Comparison of ENCODE assay signal across 1 cellular context in the genomic region with DNA sequence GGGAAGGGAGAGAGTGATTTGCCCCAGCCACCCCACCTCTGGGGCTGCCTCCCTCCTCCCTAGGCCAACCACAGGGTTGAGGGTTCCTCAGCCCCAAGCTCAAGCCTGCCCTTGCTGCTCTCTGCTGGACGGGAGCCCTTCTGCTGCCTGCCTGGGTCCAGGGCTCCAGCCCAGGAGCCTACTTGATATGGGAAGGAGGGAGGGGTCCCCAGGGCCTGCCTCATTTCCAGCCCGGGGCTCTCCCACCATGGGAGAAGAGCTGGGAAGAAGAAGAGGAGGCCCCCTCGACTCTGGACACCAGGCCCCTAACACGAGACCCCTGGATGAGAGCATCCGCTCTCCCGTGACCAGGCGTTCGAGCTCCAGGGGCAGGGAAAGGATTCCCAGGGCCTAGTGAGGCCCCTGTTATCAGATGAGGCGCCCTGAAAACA.
TF ChIP-seq lines count a peak whose summit lies in the region.

No MANE protein-coding gene starts in this region.

TF ChIP-seq in HepG2, 621 proteins besides CTCF, POLR2A, EP300 and RAD21 (continues in another document):
- TF ChIP-seq ZNF326 (CRISPR knock-in tag; IDR thresholded peaks at IDR 0.05; ENCODE audit: borderline replicate concordance) (no peak), ZNF816 (CRISPR knock-in tag; IDR thresholded peaks at IDR 0.05; ENCODE audit: borderline replicate concordance) (no peak), JUN (CRISPR knock-in tag; IDR thresholded peaks at IDR 0.05) (no peak), ZNF138 (CRISPR knock-in tag; IDR thresholded peaks at IDR 0.05; ENCODE audit: low read depth) (no peak), FLYWCH1 (CRISPR knock-in tag; IDR thresholded peaks at IDR 0.05) (no peak), NFKBIZ (CRISPR knock-in tag; IDR thresholded peaks at IDR 0.05) (no peak), IKZF1 (IDR thresholded peaks at IDR 0.05) (no peak), ZNF891 (CRISPR knock-in tag; IDR thresholded peaks at IDR 0.05) (0 out of 2 replicates have a peak, but pooled peaks have one; percentile 9), ZNF577 (CRISPR knock-in tag; IDR thresholded peaks at IDR 0.05; ENCODE audit: borderline replicate concordance, low read depth) (no peak), NAIF1 (CRISPR knock-in tag; IDR thresholded peaks at IDR 0.05; ENCODE audit: borderline replicate concordance) (no peak), GATAD1 (CRISPR knock-in tag; IDR thresholded peaks at IDR 0.05) (no peak), POLR2G (IDR thresholded peaks at IDR 0.05; ENCODE audit: low read depth, low read length) (no peak), ZNF282 (IDR thresholded peaks at IDR 0.05; ENCODE audit: partially characterized antibody) (no peak), CEBPG (CRISPR knock-in tag; IDR thresholded peaks at IDR 0.05) (no peak), SP4 (CRISPR knock-in tag; IDR thresholded peaks at IDR 0.05) (0 out of 2 replicates have a peak, but pooled peaks have one; percentile 27), FOSL2 (CRISPR knock-in tag; IDR thresholded peaks at IDR 0.05) (no peak), TAF1 (CRISPR knock-in tag; IDR thresholded peaks at IDR 0.05) (0 out of 2 replicates have a peak, but pooled peaks have one; percentile 11), CBX2 (IDR thresholded peaks at IDR 0.05; ENCODE audit: low read depth, low read length) (no peak), CBX2 (CRISPR knock-in tag; IDR thresholded peaks at IDR 0.05; ENCODE audit: low read depth) (no peak), TSC22D2 (CRISPR knock-in tag; IDR thresholded peaks at IDR 0.05; ENCODE audit: borderline replicate concordance) (no peak), ZNF746 (CRISPR knock-in tag; IDR thresholded peaks at IDR 0.05) (no peak), ZNF274 (CRISPR knock-in tag; IDR thresholded peaks at IDR 0.05) (0 out of 2 replicates have a peak, but pooled peaks have one; percentile 22), ZNF567 (CRISPR knock-in tag; IDR thresholded peaks at IDR 0.05; ENCODE audit: borderline replicate concordance) (no peak), U2AF1 (optimal IDR thresholded peaks at IDR 0.05; ENCODE audit: low read depth, low read length) (no peak), MED1 (CRISPR knock-in tag; IDR thresholded peaks at IDR 0.05) (no peak), ZNF446 (CRISPR knock-in tag; IDR thresholded peaks at IDR 0.05) (no peak), CC2D1A (CRISPR knock-in tag; IDR thresholded peaks at IDR 0.05) (no peak), ZNF207 (IDR thresholded peaks at IDR 0.05; ENCODE audit: borderline replicate concordance) (no peak), ZNF317 (CRISPR knock-in tag; IDR thresholded peaks at IDR 0.05) (peak; percentile 25; the same call in 1 of the 2 replicates), ZNF101 (CRISPR knock-in tag; IDR thresholded peaks at IDR 0.05; ENCODE audit: borderline replicate concordance, low read depth) (no peak), HNRNPL (IDR thresholded peaks at IDR 0.05; ENCODE audit: low read depth, low read length) (no peak), ZNF75D (CRISPR knock-in tag; IDR thresholded peaks at IDR 0.05; ENCODE audit: borderline replicate concordance) (no peak), ZNF253 (CRISPR knock-in tag; IDR thresholded peaks at IDR 0.05; ENCODE audit: borderline replicate concordance) (0 out of 2 replicates have a peak, but pooled peaks have one; percentile 6), SNAI1 (CRISPR knock-in tag; IDR thresholded peaks at IDR 0.05; ENCODE audit: borderline replicate concordance) (0 out of 2 replicates have a peak, but pooled peaks have one; percentile 46), SRSF4 (IDR thresholded peaks at IDR 0.05; ENCODE audit: low read depth, low read length, poor library complexity, severe bottlenecking) (no peak), ZNF205 (CRISPR knock-in tag; IDR thresholded peaks at IDR 0.05) (0 out of 2 replicates have a peak, but pooled peaks have one; percentile 5), RFX3 (CRISPR knock-in tag; IDR thresholded peaks at IDR 0.05) (no peak), NRL (CRISPR knock-in tag; IDR thresholded peaks at IDR 0.05; ENCODE audit: borderline replicate concordance) (0 out of 2 replicates have a peak, but pooled peaks have one; percentile 49), ZNF549 (CRISPR knock-in tag; IDR thresholded peaks at IDR 0.05) (no peak), ZNF747 (CRISPR knock-in tag; IDR thresholded peaks at IDR 0.05; ENCODE audit: borderline replicate concordance) (no peak), MYNN (CRISPR knock-in tag; IDR thresholded peaks at IDR 0.05; ENCODE audit: low read depth) (no peak), ZBTB8A (CRISPR knock-in tag; IDR thresholded peaks at IDR 0.05; ENCODE audit: borderline replicate concordance, low read depth) (no peak), SP2 (CRISPR knock-in tag; IDR thresholded peaks at IDR 0.05) (no peak), RBM22 (optimal IDR thresholded peaks at IDR 0.05; ENCODE audit: low read length) (no peak), PAF1 (CRISPR knock-in tag; IDR thresholded peaks at IDR 0.05) (no peak), STAG1 (CRISPR knock-in tag; IDR thresholded peaks at IDR 0.05) (no peak), FOXP1 (IDR thresholded peaks at IDR 0.05) (no peak), FOXP1 (CRISPR knock-in tag; IDR thresholded peaks at IDR 0.05) (no peak)
- TF ChIP-seq, protein P1, sequence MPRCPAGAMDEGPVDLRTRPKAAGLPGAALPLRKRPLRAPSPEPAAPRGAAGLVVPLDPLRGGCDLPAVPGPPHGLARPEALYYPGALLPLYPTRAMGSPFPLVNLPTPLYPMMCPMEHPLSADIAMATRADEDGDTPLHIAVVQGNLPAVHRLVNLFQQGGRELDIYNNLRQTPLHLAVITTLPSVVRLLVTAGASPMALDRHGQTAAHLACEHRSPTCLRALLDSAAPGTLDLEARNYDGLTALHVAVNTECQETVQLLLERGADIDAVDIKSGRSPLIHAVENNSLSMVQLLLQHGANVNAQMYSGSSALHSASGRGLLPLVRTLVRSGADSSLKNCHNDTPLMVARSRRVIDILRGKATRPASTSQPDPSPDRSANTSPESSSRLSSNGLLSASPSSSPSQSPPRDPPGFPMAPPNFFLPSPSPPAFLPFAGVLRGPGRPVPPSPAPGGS (CRISPR knock-in tag; IDR thresholded peaks at IDR 0.05): no peak
- TF ChIP-seq, protein P2, sequence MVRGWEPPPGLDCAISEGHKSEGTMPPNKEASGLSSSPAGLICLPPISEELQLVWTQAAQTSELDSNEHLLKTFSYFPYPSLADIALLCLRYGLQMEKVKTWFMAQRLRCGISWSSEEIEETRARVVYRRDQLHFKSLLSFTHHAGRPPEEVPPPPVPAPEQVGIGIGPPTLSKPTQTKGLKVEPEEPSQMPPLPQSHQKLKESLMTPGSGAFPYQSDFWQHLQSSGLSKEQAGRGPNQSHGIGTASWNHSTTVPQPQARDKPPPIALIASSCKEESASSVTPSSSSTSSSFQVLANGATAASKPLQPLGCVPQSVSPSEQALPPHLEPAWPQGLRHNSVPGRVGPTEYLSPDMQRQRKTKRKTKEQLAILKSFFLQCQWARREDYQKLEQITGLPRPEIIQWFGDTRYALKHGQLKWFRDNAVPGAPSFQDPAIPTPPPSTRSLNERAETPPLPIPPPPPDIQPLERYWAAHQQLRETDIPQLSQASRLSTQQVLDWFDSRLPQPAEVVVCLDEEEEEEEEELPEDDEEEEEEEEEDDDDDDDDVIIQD (CRISPR knock-in tag; IDR thresholded peaks at IDR 0.05; ENCODE audit: low read depth): no peak
- TF ChIP-seq, protein P3, sequence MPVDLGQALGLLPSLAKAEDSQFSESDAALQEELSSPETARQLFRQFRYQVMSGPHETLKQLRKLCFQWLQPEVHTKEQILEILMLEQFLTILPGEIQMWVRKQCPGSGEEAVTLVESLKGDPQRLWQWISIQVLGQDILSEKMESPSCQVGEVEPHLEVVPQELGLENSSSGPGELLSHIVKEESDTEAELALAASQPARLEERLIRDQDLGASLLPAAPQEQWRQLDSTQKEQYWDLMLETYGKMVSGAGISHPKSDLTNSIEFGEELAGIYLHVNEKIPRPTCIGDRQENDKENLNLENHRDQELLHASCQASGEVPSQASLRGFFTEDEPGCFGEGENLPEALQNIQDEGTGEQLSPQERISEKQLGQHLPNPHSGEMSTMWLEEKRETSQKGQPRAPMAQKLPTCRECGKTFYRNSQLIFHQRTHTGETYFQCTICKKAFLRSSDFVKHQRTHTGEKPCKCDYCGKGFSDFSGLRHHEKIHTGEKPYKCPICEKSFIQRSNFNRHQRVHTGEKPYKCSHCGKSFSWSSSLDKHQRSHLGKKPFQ (CRISPR knock-in tag; IDR thresholded peaks at IDR 0.05; ENCODE audit: insufficient replicate concordance): no peak
- TF ChIP-seq, protein P4, sequence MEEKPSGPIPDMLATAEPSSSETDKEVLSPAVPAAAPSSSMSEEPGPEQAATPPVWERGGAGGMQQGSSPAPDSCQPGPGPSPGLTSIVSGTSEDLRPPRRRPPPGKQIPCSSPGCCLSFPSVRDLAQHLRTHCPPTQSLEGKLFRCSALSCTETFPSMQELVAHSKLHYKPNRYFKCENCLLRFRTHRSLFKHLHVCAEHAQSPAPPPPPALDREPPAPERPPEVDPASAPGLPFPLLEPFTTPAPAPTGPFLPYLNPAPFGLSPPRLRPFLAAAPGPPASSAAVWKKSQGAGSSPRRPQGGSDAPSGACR (CRISPR knock-in tag; IDR thresholded peaks at IDR 0.05): no peak
- TF ChIP-seq, protein P5, sequence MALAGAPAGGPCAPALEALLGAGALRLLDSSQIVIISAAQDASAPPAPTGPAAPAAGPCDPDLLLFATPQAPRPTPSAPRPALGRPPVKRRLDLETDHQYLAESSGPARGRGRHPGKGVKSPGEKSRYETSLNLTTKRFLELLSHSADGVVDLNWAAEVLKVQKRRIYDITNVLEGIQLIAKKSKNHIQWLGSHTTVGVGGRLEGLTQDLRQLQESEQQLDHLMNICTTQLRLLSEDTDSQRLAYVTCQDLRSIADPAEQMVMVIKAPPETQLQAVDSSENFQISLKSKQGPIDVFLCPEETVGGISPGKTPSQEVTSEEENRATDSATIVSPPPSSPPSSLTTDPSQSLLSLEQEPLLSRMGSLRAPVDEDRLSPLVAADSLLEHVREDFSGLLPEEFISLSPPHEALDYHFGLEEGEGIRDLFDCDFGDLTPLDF (CRISPR knock-in tag; IDR thresholded peaks at IDR 0.05): no peak
- TF ChIP-seq, protein P6, sequence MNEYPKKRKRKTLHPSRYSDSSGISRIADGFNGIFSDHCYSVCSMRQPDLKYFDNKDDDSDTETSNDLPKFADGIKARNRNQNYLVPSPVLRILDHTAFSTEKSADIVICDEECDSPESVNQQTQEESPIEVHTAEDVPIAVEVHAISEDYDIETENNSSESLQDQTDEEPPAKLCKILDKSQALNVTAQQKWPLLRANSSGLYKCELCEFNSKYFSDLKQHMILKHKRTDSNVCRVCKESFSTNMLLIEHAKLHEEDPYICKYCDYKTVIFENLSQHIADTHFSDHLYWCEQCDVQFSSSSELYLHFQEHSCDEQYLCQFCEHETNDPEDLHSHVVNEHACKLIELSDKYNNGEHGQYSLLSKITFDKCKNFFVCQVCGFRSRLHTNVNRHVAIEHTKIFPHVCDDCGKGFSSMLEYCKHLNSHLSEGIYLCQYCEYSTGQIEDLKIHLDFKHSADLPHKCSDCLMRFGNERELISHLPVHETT (CRISPR knock-in tag; conservative IDR thresholded peaks at IDR 0.05): 0 out of 2 replicates have a peak, but pooled peaks have one; percentile 32
- TF ChIP-seq, protein P7, sequence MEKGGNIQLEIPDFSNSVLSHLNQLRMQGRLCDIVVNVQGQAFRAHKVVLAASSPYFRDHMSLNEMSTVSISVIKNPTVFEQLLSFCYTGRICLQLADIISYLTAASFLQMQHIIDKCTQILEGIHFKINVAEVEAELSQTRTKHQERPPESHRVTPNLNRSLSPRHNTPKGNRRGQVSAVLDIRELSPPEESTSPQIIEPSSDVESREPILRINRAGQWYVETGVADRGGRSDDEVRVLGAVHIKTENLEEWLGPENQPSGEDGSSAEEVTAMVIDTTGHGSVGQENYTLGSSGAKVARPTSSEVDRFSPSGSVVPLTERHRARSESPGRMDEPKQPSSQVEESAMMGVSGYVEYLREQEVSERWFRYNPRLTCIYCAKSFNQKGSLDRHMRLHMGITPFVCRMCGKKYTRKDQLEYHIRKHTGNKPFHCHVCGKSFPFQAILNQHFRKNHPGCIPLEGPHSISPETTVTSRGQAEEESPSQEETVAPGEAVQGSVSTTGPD (CRISPR knock-in tag; IDR thresholded peaks at IDR 0.05): peak; percentile 58; the same call in 1 of the 2 replicates
- TF ChIP-seq, protein P8, sequence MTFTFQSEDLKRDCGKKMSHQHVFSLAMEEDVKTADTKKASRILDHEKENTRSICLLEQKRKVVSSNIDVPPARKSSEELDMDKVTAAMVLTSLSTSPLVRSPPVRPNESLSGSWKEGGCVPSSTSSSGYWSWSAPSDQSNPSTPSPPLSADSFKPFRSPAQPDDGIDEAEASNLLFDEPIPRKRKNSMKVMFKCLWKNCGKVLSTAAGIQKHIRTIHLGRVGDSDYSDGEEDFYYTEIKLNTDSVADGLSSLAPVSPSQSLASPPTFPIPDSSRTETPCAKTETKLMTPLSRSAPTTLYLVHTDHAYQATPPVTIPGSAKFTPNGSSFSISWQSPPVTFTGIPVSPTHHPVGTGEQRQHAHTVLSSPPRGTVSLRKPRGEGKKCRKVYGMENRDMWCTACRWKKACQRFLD (CRISPR knock-in tag; IDR thresholded peaks at IDR 0.05; ENCODE audit: borderline replicate concordance): no peak
- TF ChIP-seq, protein P9, sequence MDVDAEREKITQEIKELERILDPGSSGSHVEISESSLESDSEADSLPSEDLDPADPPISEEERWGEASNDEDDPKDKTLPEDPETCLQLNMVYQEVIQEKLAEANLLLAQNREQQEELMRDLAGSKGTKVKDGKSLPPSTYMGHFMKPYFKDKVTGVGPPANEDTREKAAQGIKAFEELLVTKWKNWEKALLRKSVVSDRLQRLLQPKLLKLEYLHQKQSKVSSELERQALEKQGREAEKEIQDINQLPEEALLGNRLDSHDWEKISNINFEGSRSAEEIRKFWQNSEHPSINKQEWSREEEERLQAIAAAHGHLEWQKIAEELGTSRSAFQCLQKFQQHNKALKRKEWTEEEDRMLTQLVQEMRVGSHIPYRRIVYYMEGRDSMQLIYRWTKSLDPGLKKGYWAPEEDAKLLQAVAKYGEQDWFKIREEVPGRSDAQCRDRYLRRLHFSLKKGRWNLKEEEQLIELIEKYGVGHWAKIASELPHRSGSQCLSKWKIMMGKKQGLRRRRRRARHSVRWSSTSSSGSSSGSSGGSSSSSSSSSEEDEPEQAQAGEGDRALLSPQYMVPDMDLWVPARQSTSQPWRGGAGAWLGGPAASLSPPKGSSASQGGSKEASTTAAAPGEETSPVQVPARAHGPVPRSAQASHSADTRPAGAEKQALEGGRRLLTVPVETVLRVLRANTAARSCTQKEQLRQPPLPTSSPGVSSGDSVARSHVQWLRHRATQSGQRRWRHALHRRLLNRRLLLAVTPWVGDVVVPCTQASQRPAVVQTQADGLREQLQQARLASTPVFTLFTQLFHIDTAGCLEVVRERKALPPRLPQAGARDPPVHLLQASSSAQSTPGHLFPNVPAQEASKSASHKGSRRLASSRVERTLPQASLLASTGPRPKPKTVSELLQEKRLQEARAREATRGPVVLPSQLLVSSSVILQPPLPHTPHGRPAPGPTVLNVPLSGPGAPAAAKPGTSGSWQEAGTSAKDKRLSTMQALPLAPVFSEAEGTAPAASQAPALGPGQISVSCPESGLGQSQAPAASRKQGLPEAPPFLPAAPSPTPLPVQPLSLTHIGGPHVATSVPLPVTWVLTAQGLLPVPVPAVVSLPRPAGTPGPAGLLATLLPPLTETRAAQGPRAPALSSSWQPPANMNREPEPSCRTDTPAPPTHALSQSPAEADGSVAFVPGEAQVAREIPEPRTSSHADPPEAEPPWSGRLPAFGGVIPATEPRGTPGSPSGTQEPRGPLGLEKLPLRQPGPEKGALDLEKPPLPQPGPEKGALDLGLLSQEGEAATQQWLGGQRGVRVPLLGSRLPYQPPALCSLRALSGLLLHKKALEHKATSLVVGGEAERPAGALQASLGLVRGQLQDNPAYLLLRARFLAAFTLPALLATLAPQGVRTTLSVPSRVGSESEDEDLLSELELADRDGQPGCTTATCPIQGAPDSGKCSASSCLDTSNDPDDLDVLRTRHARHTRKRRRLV (CRISPR knock-in tag; IDR thresholded peaks at IDR 0.05): 0 out of 2 replicates have a peak, but pooled peaks have one; percentile 55
